In the genomic region with DNA sequence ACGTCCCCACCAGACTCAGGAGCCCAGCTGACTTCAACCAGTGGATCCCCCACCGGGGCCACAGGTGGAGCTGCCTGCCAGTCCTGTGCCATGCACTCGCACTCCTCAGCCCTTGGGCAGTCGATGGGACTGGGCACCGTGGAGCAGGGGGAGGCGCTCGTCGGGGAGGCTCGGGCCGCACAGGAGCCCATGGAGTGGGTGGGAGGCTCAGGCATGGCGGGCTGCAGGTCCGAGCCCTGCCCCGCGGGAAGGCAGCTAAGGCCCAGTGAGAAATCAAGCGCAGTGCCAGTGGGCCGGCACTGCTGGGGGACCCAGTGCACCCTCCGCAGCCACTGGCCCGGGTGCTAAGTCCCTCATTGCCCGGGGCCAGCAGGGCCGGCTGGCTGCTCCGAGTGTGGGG, we compare ENCODE assay signal across 6 cellular contexts. TPM values are rescaled to one million over a fixed set of nuclear protein-coding genes. Genes with fewer than 3 reads are reported as not detected.
"Had no signal": no experiment of that assay in that cellular context is flagged by ENCODE, and none has a peak within 500 bp of the region (broad histone marks: within the 10 kb centered on the region; RNA-seq: fewer than 3 reads in every experiment).

No MANE protein-coding gene starts in this region.

RNA-seq across cellular contexts. Expression of gene LRRC30, which starts 52.3 kb away (rescaled TPM):
- polyA plus RNA-seq: hepatocyte, immature natural killer cell, keratinocyte, liver, lung, mammary epithelial cell had no signal
